Comparison of ENCODE assay signal across 1 cellular context in the genomic region with DNA sequence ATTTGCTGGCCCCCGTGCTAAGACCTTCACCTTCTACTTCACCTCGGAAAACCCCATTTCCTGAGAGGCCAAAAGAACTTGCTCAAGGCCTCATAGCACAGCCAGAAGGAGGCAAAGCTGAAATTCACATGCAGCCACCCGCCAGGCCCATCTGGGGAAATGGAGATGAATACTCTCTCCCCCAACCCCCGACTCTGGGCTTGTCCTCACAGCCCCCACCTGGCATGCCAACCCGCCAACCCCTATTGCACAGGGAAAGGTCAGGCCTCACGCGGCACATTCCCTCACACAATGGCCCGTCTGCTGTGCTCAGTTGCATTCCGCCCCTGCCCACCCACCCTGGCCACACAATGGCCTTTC.
TF ChIP-seq lines count a peak whose summit lies in the region.

No MANE protein-coding gene starts in this region.

TF ChIP-seq in K562, 482 proteins besides CTCF, POLR2A, EP300 and RAD21:
- TF ChIP-seq CCAR2 (IDR thresholded peaks at IDR 0.05; ENCODE audit: low read depth, low read length) = no peak
- TF ChIP-seq ESRRB (CRISPR knock-in tag; IDR thresholded peaks at IDR 0.05; ENCODE audit: borderline replicate concordance) = no peak
- TF ChIP-seq STAG1 (CRISPR knock-in tag; IDR thresholded peaks at IDR 0.05; ENCODE audit: borderline replicate concordance) = no peak
- TF ChIP-seq DNMT1 (IDR thresholded peaks at IDR 0.05) = no peak
- no peak for TF ChIP-seq ZNF589 (CRISPR knock-in tag; IDR thresholded peaks at IDR 0.05; ENCODE audit: low read depth)
- TF ChIP-seq MXI1 (IDR thresholded peaks at IDR 0.05; ENCODE audit: low read depth, low read length) = no peak
- no peak for TF ChIP-seq CREBBP (IDR thresholded peaks at IDR 0.05; ENCODE audit: low read depth, low read length)
- TF ChIP-seq, protein P1, sequence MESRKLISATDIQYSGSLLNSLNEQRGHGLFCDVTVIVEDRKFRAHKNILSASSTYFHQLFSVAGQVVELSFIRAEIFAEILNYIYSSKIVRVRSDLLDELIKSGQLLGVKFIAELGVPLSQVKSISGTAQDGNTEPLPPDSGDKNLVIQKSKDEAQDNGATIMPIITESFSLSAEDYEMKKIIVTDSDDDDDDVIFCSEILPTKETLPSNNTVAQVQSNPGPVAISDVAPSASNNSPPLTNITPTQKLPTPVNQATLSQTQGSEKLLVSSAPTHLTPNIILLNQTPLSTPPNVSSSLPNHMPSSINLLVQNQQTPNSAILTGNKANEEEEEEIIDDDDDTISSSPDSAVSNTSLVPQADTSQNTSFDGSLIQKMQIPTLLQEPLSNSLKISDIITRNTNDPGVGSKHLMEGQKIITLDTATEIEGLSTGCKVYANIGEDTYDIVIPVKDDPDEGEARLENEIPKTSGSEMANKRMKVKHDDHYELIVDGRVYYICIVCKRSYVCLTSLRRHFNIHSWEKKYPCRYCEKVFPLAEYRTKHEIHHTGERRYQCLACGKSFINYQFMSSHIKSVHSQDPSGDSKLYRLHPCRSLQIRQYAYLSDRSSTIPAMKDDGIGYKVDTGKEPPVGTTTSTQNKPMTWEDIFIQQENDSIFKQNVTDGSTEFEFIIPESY (CRISPR knock-in tag; IDR thresholded peaks at IDR 0.05) = peak; percentile 34; the same call in 1 of the 2 replicates
